Comparison of ENCODE assay signal across 1 cellular context in the genomic region with DNA sequence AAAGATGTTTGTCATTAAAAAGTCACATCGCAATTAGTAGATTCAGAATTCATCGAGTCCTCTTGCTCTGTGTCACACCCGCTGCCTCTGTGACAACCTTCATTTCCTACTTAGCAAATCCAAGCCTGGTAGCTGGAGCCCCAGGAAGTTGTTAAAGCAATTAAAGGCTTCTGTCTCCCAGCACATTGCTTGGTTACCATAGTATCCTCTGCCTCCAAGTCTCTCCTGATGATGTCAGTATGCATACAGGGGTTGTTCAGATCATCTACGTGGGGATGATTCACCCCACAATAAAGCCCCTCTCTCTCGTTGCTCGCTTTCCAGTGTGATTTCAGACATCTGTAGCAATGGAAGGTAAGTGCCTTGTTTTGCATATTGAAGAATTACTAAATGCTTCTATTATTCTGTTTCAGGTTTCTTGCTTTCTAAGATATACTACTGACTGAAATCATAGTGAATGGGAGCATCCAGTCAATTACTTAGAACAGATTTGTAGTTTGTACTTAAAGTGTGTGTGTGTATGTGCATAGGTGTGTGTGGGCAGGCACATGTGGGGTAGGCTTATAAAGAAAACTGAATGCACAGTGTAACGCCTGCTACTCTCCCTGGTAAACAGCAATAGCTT.
TF ChIP-seq lines count a peak whose summit lies in the region.

No MANE protein-coding gene starts in this region.

TF ChIP-seq in GM23338, 12 proteins besides CTCF, POLR2A, EP300 and RAD21 (continued from another document):
- TF ChIP-seq, protein P1, sequence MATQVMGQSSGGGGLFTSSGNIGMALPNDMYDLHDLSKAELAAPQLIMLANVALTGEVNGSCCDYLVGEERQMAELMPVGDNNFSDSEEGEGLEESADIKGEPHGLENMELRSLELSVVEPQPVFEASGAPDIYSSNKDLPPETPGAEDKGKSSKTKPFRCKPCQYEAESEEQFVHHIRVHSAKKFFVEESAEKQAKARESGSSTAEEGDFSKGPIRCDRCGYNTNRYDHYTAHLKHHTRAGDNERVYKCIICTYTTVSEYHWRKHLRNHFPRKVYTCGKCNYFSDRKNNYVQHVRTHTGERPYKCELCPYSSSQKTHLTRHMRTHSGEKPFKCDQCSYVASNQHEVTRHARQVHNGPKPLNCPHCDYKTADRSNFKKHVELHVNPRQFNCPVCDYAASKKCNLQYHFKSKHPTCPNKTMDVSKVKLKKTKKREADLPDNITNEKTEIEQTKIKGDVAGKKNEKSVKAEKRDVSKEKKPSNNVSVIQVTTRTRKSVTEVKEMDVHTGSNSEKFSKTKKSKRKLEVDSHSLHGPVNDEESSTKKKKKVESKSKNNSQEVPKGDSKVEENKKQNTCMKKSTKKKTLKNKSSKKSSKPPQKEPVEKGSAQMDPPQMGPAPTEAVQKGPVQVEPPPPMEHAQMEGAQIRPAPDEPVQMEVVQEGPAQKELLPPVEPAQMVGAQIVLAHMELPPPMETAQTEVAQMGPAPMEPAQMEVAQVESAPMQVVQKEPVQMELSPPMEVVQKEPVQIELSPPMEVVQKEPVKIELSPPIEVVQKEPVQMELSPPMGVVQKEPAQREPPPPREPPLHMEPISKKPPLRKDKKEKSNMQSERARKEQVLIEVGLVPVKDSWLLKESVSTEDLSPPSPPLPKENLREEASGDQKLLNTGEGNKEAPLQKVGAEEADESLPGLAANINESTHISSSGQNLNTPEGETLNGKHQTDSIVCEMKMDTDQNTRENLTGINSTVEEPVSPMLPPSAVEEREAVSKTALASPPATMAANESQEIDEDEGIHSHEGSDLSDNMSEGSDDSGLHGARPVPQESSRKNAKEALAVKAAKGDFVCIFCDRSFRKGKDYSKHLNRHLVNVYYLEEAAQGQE (IDR thresholded peaks at IDR 0.05; ENCODE audit: unreplicated experiment) = no peak
- TF ChIP-seq ZNF331 (CRISPR knock-in tag; IDR thresholded peaks at IDR 0.05; ENCODE audit: low read depth) (no peak), EZH2phosphoT487 (IDR thresholded peaks at IDR 0.05; ENCODE audit: unreplicated experiment) (no peak), ZNF114 (CRISPR knock-in tag; IDR thresholded peaks at IDR 0.05) (no peak), EZH2 (IDR thresholded peaks at IDR 0.05; ENCODE audit: low read depth, unreplicated experiment) (no peak), NANOG (IDR thresholded peaks at IDR 0.05; ENCODE audit: borderline replicate concordance) (no peak), CREB1 (CRISPR knock-in tag; IDR thresholded peaks at IDR 0.05; ENCODE audit: low read depth) (no peak), STAT1 (IDR thresholded peaks at IDR 0.05; ENCODE audit: unreplicated experiment) (no peak), JUNB (IDR thresholded peaks at IDR 0.05; ENCODE audit: unreplicated experiment) (no peak)
- TF ChIP-seq, protein P2, sequence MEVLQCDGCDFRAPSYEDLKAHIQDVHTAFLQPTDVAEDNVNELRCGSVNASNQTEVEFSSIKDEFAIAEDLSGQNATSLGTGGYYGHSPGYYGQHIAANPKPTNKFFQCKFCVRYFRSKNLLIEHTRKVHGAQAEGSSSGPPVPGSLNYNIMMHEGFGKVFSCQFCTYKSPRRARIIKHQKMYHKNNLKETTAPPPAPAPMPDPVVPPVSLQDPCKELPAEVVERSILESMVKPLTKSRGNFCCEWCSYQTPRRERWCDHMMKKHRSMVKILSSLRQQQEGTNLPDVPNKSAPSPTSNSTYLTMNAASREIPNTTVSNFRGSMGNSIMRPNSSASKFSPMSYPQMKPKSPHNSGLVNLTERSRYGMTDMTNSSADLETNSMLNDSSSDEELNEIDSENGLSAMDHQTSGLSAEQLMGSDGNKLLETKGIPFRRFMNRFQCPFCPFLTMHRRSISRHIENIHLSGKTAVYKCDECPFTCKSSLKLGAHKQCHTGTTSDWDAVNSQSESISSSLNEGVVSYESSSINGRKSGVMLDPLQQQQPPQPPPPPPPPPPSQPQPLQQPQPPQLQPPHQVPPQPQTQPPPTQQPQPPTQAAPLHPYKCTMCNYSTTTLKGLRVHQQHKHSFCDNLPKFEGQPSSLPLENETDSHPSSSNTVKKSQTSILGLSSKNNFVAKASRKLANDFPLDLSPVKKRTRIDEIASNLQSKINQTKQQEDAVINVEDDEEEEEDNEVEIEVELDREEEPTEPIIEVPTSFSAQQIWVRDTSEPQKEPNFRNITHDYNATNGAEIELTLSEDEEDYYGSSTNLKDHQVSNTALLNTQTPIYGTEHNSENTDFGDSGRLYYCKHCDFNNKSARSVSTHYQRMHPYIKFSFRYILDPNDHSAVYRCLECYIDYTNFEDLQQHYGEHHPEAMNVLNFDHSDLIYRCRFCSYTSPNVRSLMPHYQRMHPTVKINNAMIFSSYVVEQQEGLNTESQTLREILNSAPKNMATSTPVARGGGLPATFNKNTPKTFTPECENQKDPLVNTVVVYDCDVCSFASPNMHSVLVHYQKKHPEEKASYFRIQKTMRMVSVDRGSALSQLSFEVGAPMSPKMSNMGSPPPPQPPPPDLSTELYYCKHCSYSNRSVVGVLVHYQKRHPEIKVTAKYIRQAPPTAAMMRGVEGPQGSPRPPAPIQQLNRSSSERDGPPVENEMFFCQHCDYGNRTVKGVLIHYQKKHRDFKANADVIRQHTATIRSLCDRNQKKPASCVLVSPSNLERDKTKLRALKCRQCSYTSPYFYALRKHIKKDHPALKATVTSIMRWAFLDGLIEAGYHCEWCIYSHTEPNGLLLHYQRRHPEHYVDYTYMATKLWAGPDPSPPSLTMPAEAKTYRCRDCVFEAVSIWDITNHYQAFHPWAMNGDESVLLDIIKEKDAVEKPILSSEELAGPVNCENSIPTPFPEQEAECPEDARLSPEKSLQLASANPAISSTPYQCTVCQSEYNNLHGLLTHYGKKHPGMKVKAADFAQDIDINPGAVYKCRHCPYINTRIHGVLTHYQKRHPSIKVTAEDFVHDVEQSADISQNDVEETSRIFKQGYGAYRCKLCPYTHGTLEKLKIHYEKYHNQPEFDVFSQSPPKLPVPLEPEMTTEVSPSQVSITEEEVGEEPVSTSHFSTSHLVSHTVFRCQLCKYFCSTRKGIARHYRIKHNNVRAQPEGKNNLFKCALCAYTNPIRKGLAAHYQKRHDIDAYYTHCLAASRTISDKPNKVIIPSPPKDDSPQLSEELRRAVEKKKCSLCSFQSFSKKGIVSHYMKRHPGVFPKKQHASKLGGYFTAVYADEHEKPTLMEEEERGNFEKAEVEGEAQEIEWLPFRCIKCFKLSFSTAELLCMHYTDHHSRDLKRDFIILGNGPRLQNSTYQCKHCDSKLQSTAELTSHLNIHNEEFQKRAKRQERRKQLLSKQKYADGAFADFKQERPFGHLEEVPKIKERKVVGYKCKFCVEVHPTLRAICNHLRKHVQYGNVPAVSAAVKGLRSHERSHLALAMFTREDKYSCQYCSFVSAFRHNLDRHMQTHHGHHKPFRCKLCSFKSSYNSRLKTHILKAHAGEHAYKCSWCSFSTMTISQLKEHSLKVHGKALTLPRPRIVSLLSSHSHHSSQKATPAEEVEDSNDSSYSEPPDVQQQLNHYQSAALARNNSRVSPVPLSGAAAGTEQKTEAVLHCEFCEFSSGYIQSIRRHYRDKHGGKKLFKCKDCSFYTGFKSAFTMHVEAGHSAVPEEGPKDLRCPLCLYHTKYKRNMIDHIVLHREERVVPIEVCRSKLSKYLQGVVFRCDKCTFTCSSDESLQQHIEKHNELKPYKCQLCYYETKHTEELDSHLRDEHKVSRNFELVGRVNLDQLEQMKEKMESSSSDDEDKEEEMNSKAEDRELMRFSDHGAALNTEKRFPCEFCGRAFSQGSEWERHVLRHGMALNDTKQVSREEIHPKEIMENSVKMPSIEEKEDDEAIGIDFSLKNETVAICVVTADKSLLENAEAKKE (CRISPR knock-in tag; IDR thresholded peaks at IDR 0.05) = no peak
- TF ChIP-seq, protein P3, sequence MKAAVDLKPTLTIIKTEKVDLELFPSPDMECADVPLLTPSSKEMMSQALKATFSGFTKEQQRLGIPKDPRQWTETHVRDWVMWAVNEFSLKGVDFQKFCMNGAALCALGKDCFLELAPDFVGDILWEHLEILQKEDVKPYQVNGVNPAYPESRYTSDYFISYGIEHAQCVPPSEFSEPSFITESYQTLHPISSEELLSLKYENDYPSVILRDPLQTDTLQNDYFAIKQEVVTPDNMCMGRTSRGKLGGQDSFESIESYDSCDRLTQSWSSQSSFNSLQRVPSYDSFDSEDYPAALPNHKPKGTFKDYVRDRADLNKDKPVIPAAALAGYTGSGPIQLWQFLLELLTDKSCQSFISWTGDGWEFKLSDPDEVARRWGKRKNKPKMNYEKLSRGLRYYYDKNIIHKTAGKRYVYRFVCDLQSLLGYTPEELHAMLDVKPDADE (IDR thresholded peaks at IDR 0.05) = no peak
